ENCODE assay signal across 17 cellular contexts in the genomic region with DNA sequence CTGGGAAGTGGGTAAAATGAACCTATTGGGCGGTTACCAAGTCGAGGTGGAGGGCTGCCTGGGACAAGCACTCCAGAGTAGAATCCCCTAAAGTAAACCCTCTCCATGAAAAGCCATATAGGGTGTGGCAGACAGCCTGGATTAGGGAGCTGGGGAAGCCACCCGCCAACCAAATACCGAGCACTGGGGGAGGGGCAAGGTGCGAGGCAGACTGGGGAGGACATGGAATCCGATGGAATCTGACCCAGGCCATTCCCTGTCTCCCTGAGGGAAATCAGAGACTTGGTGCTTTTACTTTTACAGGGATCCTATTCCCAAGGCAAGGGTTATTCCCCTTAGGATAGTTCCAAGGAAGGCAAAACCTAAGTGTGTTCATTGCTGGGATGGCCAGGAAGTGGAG.
DNase-seq lines count a peak whose midpoint lies in the region; ATAC-seq and TF ChIP-seq lines count a peak whose summit lies in the region.
"Had no signal": no experiment of that assay in that cellular context is flagged by ENCODE, and none has a peak within 500 bp of the region (broad histone marks: within the 10 kb centered on the region; RNA-seq: fewer than 3 reads in every experiment).

No MANE protein-coding gene starts in this region.

- H3K4me3 Mint-ChIP-seq in WTC11 (no peak overlapping the region), endodermal cell (no peak overlapping the region), neural crest cell (peak overlapping the region; percentile 50)
- H3K4me3 Mint-ChIP-seq: B cell; CD8-positive, alpha-beta T cell; HFFc6 had no signal

- H4K20me1 ChIP-seq in OCI-LY7 (ENCODE audit: insufficient read depth, low read length), result no peaks in the 10 kb centered on the region
- H4K20me1 ChIP-seq: BLaER1 had no signal

- H3K27me3 Mint-ChIP-seq in WTC11 (ENCODE audit: low read depth) (peaks cover 71% of the 10 kb centered on the region), endodermal cell (ENCODE audit: insufficient read depth) (peaks cover 74% of the 10 kb centered on the region), neural crest cell (ENCODE audit: low read depth) (no peaks in the 10 kb centered on the region)

- H3K4me1 Mint-ChIP-seq in WTC11, result peaks cover 26% of the 10 kb centered on the region
- H3K4me1 Mint-ChIP-seq in endodermal cell, result peaks cover 4% of the 10 kb centered on the region
- H3K4me1 Mint-ChIP-seq in neural crest cell, result peaks cover 22% of the 10 kb centered on the region

- BruUV-seq in OCI-LY7 (replicated peaks; lab: Mats Ljungman, UMichigan), result no TSS peak

- POLR2A ChIA-PET in WTC11 (lab: Charles Lee) (no interaction called here), OCI-LY7 (lab: Charles Lee) (no interaction called here)

- H3K4me3 ChIP-seq in endodermal cell (ENCODE audit: low read length) (no peak overlapping the region), OCI-LY7 (ENCODE audit: low read depth, low read length, poor library complexity, severe bottlenecking) (no peak overlapping the region)
- H3K4me3 ChIP-seq: BLaER1, GM23248, HAP-1 had no signal

- H3K36me3 Mint-ChIP-seq in WTC11 (no peaks in the 10 kb centered on the region), endodermal cell (ENCODE audit: low read depth) (no peaks in the 10 kb centered on the region), neural crest cell (ENCODE audit: low read depth) (no peaks in the 10 kb centered on the region)
- H3K36me3 Mint-ChIP-seq: CD4-positive, CD25-positive, alpha-beta regulatory T cell; CD8-positive, alpha-beta T cell had no signal

- ATAC-seq in WTC11 (peak; percentile 12; the same call in 1 of the 2 replicates), HG03097 (IDR thresholded peaks at IDR 0.05; ENCODE audit: low FRiP score, unreplicated experiment) (no peak), GM21786 (IDR thresholded peaks at IDR 0.05; ENCODE audit: unreplicated experiment) (no peak)
- ATAC-seq: CD8-positive, alpha-beta T cell had no signal

- no peaks in the 10 kb centered on the region for H3K79me2 ChIP-seq in OCI-LY7 (ENCODE audit: insufficient read depth, low read depth, low read length)

- H3K36me3 ChIP-seq in endodermal cell (ENCODE audit: control insufficient read depth, insufficient read depth, low read length), result no peaks in the 10 kb centered on the region
- H3K36me3 ChIP-seq in OCI-LY7 (ENCODE audit: insufficient read depth, low read length), result no peaks in the 10 kb centered on the region
- H3K36me3 ChIP-seq: BLaER1, HAP-1 had no signal

- H3K27ac Mint-ChIP-seq in WTC11 (no peak overlapping the region), endodermal cell (no peak overlapping the region), neural crest cell (ENCODE audit: unreplicated experiment) (no peak overlapping the region)
- H3K27ac Mint-ChIP-seq: B cell; CD4-positive, CD25-positive, alpha-beta regulatory T cell; CD8-positive, alpha-beta T cell; HFFc6 had no signal

- peaks cover 36% of the 10 kb centered on the region for H3K27me3 ChIP-seq in endodermal cell (ENCODE audit: control insufficient read depth, insufficient read depth, low read length, poor library complexity, severe bottlenecking)
- H3K27me3 ChIP-seq: BLaER1 had no signal

- H3K9me3 ChIP-seq in endodermal cell (ENCODE audit: control insufficient read depth, low read length), result no peaks in the 10 kb centered on the region
- no peaks in the 10 kb centered on the region for H3K9me3 ChIP-seq in OCI-LY7 (ENCODE audit: low read length)
- H3K9me3 ChIP-seq: Caco-2, HAP-1 had no signal

- WGBS in endodermal cell (ENCODE audit: insufficient coverage in 1 of 2, insufficient read length in 1 of 2), 2 experiments, result 57 to 68% methylated on average over 3 to 6 of the region's 6 CpGs

- H3K27ac ChIP-seq in endodermal cell (ENCODE audit: low read depth, low read length) (no peak overlapping the region), OCI-LY7 (ENCODE audit: low read depth, low read length, poor library complexity, severe bottlenecking) (no peak overlapping the region)
- H3K27ac ChIP-seq: BLaER1, C4-2B, GM23248 had no signal

- H3K9me2 ChIP-seq in OCI-LY7 (ENCODE audit: insufficient read depth, low read length), result no peaks in the 10 kb centered on the region

- intact Hi-C loops in OCI-LY7 (cut with micrococcal nuclease; ENCODE audit: unreplicated experiment), result no loop called here

- H3K4me2 ChIP-seq in OCI-LY7 (ENCODE audit: low read length), result no peak overlapping the region
- H3K4me2 ChIP-seq: BLaER1 had no signal

- H3K9me3 Mint-ChIP-seq in WTC11 (peaks cover 3% of the 10 kb centered on the region; the same call in 1 of the 2 replicates), endodermal cell (no peaks in the 10 kb centered on the region), neural crest cell (peaks cover 3% of the 10 kb centered on the region)
- H3K9me3 Mint-ChIP-seq: CD8-positive, alpha-beta T cell; HFFc6 had no signal

- no peak for TF ChIP-seq CTCF in WTC11 (IDR thresholded peaks at IDR 0.05)
- TF ChIP-seq CTCF in endodermal cell (conservative IDR thresholded peaks at IDR 0.05), result no peak
- no peak for TF ChIP-seq CTCF in neural crest cell (conservative IDR thresholded peaks at IDR 0.05)
- no peak for TF ChIP-seq CTCF in OCI-LY7 (conservative IDR thresholded peaks at IDR 0.05; ENCODE audit: low read length)

- DNase-seq in WTC11 (ENCODE audit: low spot score), result peak; percentile 27
- DNase-seq in endodermal cell, result peak; percentile 64
- DNase-seq in neural crest cell (ENCODE audit: low read depth, low spot score), result no peak
- DNase-seq in OCI-LY7 (ENCODE audit: low spot score), result no peak
- DNase-seq: Caco-2; CD4-positive, CD25-positive, alpha-beta regulatory T cell; CD8-positive, alpha-beta T cell; DMS153; DND-41; GM23248; HFFc6 had no signal

- peaks cover 7% of the 10 kb centered on the region for H3K4me1 ChIP-seq in endodermal cell (ENCODE audit: control insufficient read depth, insufficient read depth, low read length)
- H3K4me1 ChIP-seq in OCI-LY7 (ENCODE audit: insufficient read depth, low read length, poor library complexity, severe bottlenecking), result no peaks in the 10 kb centered on the region
- H3K4me1 ChIP-seq: BLaER1, Caco-2, HAP-1 had no signal

- CTCF ChIA-PET in WTC11 (lab: Charles Lee), result interaction anchor here (1.3 to 2.1 kb wide), 2 partner anchors 23 to 25 kb away, joined by 3 to 5 read pairs; no protein-coding TSS in a partner anchor
- CTCF ChIA-PET in OCI-LY7 (lab: Charles Lee; ENCODE audit: unreplicated experiment), result no interaction called here

- no peak overlapping the region for H2AFZ ChIP-seq in OCI-LY7 (ENCODE audit: low read length)
- H2AFZ ChIP-seq: GM23248 had no signal

- H3K9ac ChIP-seq in endodermal cell (ENCODE audit: extremely low read depth, low read length, poor library complexity, severe bottlenecking), result no peak overlapping the region
- H3K9ac ChIP-seq: BLaER1, GM23248 had no signal

TF ChIP-seq in WTC11, 78 proteins besides CTCF, POLR2A, EP300 and RAD21 (continues in another document):
- TF ChIP-seq ZNF232 (CRISPR knock-in tag; IDR thresholded peaks at IDR 0.05), result no peak
- TF ChIP-seq, protein P1, sequence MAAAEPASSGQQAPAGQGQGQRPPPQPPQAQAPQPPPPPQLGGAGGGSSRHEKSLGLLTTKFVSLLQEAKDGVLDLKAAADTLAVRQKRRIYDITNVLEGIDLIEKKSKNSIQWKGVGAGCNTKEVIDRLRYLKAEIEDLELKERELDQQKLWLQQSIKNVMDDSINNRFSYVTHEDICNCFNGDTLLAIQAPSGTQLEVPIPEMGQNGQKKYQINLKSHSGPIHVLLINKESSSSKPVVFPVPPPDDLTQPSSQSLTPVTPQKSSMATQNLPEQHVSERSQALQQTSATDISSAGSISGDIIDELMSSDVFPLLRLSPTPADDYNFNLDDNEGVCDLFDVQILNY (CRISPR knock-in tag; IDR thresholded peaks at IDR 0.05), result no peak
- TF ChIP-seq JUN (CRISPR knock-in tag; IDR thresholded peaks at IDR 0.05), result no peak
- no peak for TF ChIP-seq ZNF671 (CRISPR knock-in tag; IDR thresholded peaks at IDR 0.05)
- no peak for TF ChIP-seq ZNF263 (CRISPR knock-in tag; IDR thresholded peaks at IDR 0.05; ENCODE audit: low read depth)
- TF ChIP-seq, protein P2, sequence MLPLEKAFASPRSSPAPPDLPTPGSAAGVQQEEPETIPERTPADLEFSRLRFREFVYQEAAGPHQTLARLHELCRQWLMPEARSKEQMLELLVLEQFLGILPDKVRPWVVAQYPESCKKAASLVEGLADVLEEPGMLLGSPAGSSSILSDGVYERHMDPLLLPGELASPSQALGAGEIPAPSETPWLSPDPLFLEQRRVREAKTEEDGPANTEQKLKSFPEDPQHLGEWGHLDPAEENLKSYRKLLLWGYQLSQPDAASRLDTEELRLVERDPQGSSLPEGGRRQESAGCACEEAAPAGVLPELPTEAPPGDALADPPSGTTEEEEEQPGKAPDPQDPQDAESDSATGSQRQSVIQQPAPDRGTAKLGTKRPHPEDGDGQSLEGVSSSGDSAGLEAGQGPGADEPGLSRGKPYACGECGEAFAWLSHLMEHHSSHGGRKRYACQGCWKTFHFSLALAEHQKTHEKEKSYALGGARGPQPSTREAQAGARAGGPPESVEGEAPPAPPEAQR (CRISPR knock-in tag; IDR thresholded peaks at IDR 0.05), result no peak

Comparison
In these comparisons a context has a peak if more than half of its experiments do, and no peak if none do; other contexts are left out.
1. DNase-seq: peak in WTC11 (single experiment) and endodermal cell (single experiment); none in neural crest cell (single experiment) and OCI-LY7 (single experiment).